Comparison of ENCODE assay signal across 15 cellular contexts in the genomic region with DNA sequence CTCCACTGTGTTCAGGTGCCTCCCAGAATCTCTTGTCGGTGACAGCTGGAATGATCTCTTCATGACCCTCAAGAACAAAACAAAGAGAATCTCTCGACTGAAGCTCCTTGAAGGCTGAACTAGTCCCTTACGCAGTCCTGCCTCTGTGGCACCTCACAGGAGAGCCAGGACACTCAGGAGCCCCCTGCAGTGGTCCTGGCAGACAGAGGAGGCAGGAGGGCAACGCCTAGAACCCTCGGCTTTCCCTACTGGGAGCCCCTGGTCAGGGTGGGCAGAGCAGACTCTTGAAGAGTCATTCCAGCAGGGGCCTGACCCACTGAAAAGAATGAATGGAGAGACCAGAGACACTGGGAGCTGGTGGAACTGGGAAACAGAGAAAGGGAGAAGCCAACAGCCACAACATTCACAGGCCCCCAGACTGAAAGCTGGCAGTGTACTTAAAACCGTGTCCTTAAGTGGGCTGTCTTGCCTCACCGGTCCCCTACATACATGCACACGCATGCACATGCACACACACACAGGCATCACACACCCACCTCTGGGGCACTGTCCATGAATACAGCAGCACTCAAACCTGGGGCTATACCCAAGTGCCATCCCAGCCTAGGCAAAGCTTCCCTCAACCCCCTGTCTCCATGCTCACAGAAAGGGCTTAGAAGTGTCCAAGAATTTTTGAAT.
DNase-seq lines count a peak whose midpoint lies in the region; ATAC-seq and TF ChIP-seq lines count a peak whose summit lies in the region.
"Had no signal": no experiment of that assay in that cellular context is flagged by ENCODE, and none has a peak within 500 bp of the region (broad histone marks: within the 10 kb centered on the region; RNA-seq: fewer than 3 reads in every experiment).

No MANE protein-coding gene starts in this region.

- peak overlapping the region; percentile 90 for H3K27ac ChIP-seq in left ventricle myocardium inferior (replicated peaks)
- peak overlapping the region in 1 of 2 donors; percentile 52 for H3K27ac ChIP-seq in lung (ENCODE audit: low read depth in 1 of 2, low read length in 1 of 2)
- H3K27ac ChIP-seq in aorta (ENCODE audit: low read depth in 1 of 2, low read length in 2 of 2), result peak overlapping the region; percentile 89 to 98
- H3K27ac ChIP-seq in CD4-positive, alpha-beta T cell (ENCODE audit: low read depth, low read length), result no peak overlapping the region
- H3K27ac ChIP-seq: WERI-Rb-1 had no signal

- no peak overlapping the region for H3K27ac Mint-ChIP-seq in CD4-positive, alpha-beta T cell
- H3K27ac Mint-ChIP-seq: memory B cell had no signal

- H3K36me3 Mint-ChIP-seq in CD4-positive, alpha-beta T cell (ENCODE audit: low read depth), result no peaks in the 10 kb centered on the region
- H3K36me3 Mint-ChIP-seq: memory B cell had no signal

- H3K4me3 ChIP-seq in left ventricle myocardium inferior (peak overlapping the region; percentile 34), lung (no peak overlapping the region), aorta (ENCODE audit: low read length in 2 of 2) (no peak overlapping the region)

- TF ChIP-seq CTCF in left ventricle myocardium inferior (IDR thresholded peaks at IDR 0.05; ENCODE audit: borderline replicate concordance), result no peak
- TF ChIP-seq CTCF in lung (IDR thresholded peaks at IDR 0.05; ENCODE audit: control extremely low read depth, extremely low read depth), result no peak
- TF ChIP-seq CTCF in CD4-positive, alpha-beta T cell (IDR thresholded peaks at IDR 0.05), result no peak

- intact Hi-C loops in left ventricle myocardium inferior (cut with micrococcal nuclease) (no loop called here), Right ventricle myocardium inferior (cut with DNase I) (no loop called here), aorta (cut with DNase I) (loop anchor here in 1 of 2 donors (2.0 kb wide), 1 partner anchor 72 kb away; no protein-coding TSS in a partner anchor)
- intact Hi-C loops in CD4-positive, alpha-beta T cell (cut with DNase I, micrococcal nuclease), result no loop called here

- no peaks in the 10 kb centered on the region for H3K9me3 Mint-ChIP-seq in CD4-positive, alpha-beta T cell
- H3K9me3 Mint-ChIP-seq: memory B cell had no signal

- H3K27me3 Mint-ChIP-seq in CD4-positive, alpha-beta T cell, result peaks cover 12% of the 10 kb centered on the region

- H3K4me3 Mint-ChIP-seq in CD4-positive, alpha-beta T cell, result no peak overlapping the region
- H3K4me3 Mint-ChIP-seq: memory B cell had no signal

- DNase-seq in left ventricle myocardium inferior, result no peak
- DNase-seq in Right ventricle myocardium inferior (ENCODE audit: missing footprints), result no peak
- peak; percentile 25 for DNase-seq in lung (ENCODE audit: low spot score)
- DNase-seq in retina, result peak; percentile 38
- no peak for DNase-seq in aorta
- DNase-seq in CD4-positive, alpha-beta T cell, result no peak
- DNase-seq: activated naive CD4-positive, alpha-beta T cell; central memory CD4-positive, alpha-beta T cell; GOT3; NCI-H1105 treated with DMSO at 0.1 percent for 48 hours; stimulated activated naive CD4-positive, alpha-beta T cell treated with Interleukin-2 at 50 U/mL for 16 hours; WERI-Rb-1 had no signal

- H3K4me1 ChIP-seq in left ventricle myocardium inferior (peaks cover 49% of the 10 kb centered on the region), lung (ENCODE audit: control insufficient read depth in 2 of 2, insufficient read depth in 2 of 2, low read length in 2 of 2) (peaks cover under 1 to 8% of the 10 kb centered on the region in 2 donors), aorta (ENCODE audit: control insufficient read depth in 1 of 2, insufficient read depth in 2 of 2, low read length in 2 of 2) (peaks cover 2 to 12% of the 10 kb centered on the region in 2 donors)

- H3K27me3 ChIP-seq in left ventricle myocardium inferior (ENCODE audit: low read depth) (no peaks in the 10 kb centered on the region), lung (ENCODE audit: control insufficient read depth, insufficient read depth) (no peaks in the 10 kb centered on the region), aorta (ENCODE audit: control insufficient read depth in 1 of 2, insufficient read depth in 2 of 2, low read length in 1 of 2) (no peaks in the 10 kb centered on the region)
- H3K27me3 ChIP-seq in CD4-positive, alpha-beta T cell (ENCODE audit: control insufficient read depth, insufficient read depth, low read length), result peaks cover 5% of the 10 kb centered on the region

- H3K36me3 ChIP-seq in left ventricle myocardium inferior (no peaks in the 10 kb centered on the region), lung (ENCODE audit: control insufficient read depth in 2 of 2, insufficient read depth in 2 of 2, low read length in 2 of 2) (no peaks in the 10 kb centered on the region), aorta (ENCODE audit: control insufficient read depth in 1 of 2, insufficient read depth in 2 of 2, low read length in 1 of 2) (no peaks in the 10 kb centered on the region)
- H3K36me3 ChIP-seq: WERI-Rb-1 had no signal

- no peak for ATAC-seq in Right ventricle myocardium inferior
- no peak for ATAC-seq in lung (ENCODE audit: insufficient read depth, low FRiP score)
- peak; percentile 45 for ATAC-seq in aorta (ENCODE audit: low FRiP score)
- no peak for ATAC-seq in CD4-positive, alpha-beta T cell (ENCODE audit: poor library complexity)
- ATAC-seq in HG03159 (IDR thresholded peaks at IDR 0.05; ENCODE audit: unreplicated experiment), result no peak
- ATAC-seq in GM21390 (IDR thresholded peaks at IDR 0.05; ENCODE audit: unreplicated experiment), result no peak

- no peaks in the 10 kb centered on the region for H3K4me1 Mint-ChIP-seq in CD4-positive, alpha-beta T cell (ENCODE audit: low read depth)

- POLR2A ChIA-PET in CD4-positive, alpha-beta T cell (lab: Charles Lee), result no interaction called here

- CTCF ChIA-PET in CD4-positive, alpha-beta T cell (lab: Charles Lee), result interaction anchor here (0.6 kb wide), 1 partner anchor 202 kb away, joined by 5 read pairs; no protein-coding TSS in a partner anchor

- H3K9me3 ChIP-seq in left ventricle myocardium inferior (replicated peaks) (no peaks in the 10 kb centered on the region), lung (ENCODE audit: control insufficient read depth in 2 of 2, insufficient read depth in 1 of 2, low read length in 1 of 2) (no peaks in the 10 kb centered on the region), aorta (ENCODE audit: control insufficient read depth, low read length) (no peaks in the 10 kb centered on the region)
- no peaks in the 10 kb centered on the region for H3K9me3 ChIP-seq in CD4-positive, alpha-beta T cell (ENCODE audit: control insufficient read depth, low read length)

- 76 to 85% methylated on average over 8 of the region's 8 CpGs for WGBS in lung, 2 donors
- 35 to 40% methylated on average over 8 of the region's 8 CpGs for WGBS in aorta, 2 donors

Comparison
In these comparisons a context has a peak if more than half of its experiments do, and no peak if none do; other contexts are left out.
1. DNase-seq: peak in lung (single experiment) and retina (single experiment); none in left ventricle myocardium inferior (single experiment), Right ventricle myocardium inferior (single experiment), aorta (0 of 2) and CD4-positive, alpha-beta T cell (0 of 10).